8 cellular contexts compared by ENCODE assay signal in genomic region chr9:26947736-26948135, GRCh38. TPM values are rescaled to one million over a fixed set of nuclear protein-coding genes. Genes with fewer than 3 reads are reported as not detected.
DNase-seq lines count a peak whose midpoint lies in the region; ATAC-seq lines count a peak whose summit lies in the region.

No MANE protein-coding gene starts in this region.

- no peaks in the 10 kb centered on the region for H3K9me3 ChIP-seq in HUES48 (ENCODE audit: control insufficient read depth, insufficient read depth, low read length)
- H3K9me3 ChIP-seq in thymus (ENCODE audit: control insufficient read depth), result no peaks in the 10 kb centered on the region

- peak overlapping the region; percentile 99 for H3K56ac ChIP-seq in mesendoderm (ENCODE audit: low read length)

- H3K4me3 ChIP-seq in ACC112 (ENCODE audit: low read depth, low read length), result peak overlapping the region; percentile 86
- H3K4me3 ChIP-seq in HUES48 (ENCODE audit: low read depth, low read length), result peak overlapping the region; percentile 98
- peak overlapping the region; percentile 89 for H3K4me3 ChIP-seq in mesendoderm (ENCODE audit: low read length)
- peak overlapping the region; percentile 84 for H3K4me3 ChIP-seq in thymus (ENCODE audit: low read length)

- H4K8ac ChIP-seq in mesendoderm (ENCODE audit: low read depth, low read length), result no peak overlapping the region

- ATAC-seq in HG02610 (IDR thresholded peaks at IDR 0.05; ENCODE audit: unreplicated experiment), result no peak
- ATAC-seq in GM21786 (IDR thresholded peaks at IDR 0.05; ENCODE audit: unreplicated experiment), result no peak

- peak overlapping the region; percentile 99 for H3K9ac ChIP-seq in HUES48 (ENCODE audit: low read depth, low read length)
- peak overlapping the region; percentile 98 for H3K9ac ChIP-seq in mesendoderm (ENCODE audit: low read length)

- H3K4ac ChIP-seq in mesendoderm (ENCODE audit: low read depth, low read length), result no peak overlapping the region

- no peak overlapping the region for H2BK15ac ChIP-seq in mesendoderm (replicated peaks; ENCODE audit: low read depth)

- H4K5ac ChIP-seq in mesendoderm (ENCODE audit: low read length), result no peak overlapping the region

- in situ Hi-C loops in ACHN (cut with HindIII; ENCODE audit: low pct_ligation_motif_present, low pct_unique_long_range_greater_than_20kb, low sequenced_read_pairs), result no loop called here

- WGBS in mesendoderm (ENCODE audit: extremely low coverage, insufficient coverage, low lambda C conversion rate), result 100% methylated on average over 1 of the region's 9 CpGs
- 2% methylated on average over 9 of the region's 9 CpGs for WGBS in thymus

- H3K79me1 ChIP-seq in mesendoderm (ENCODE audit: low read length), result no peaks in the 10 kb centered on the region

- H3K27ac ChIP-seq in ACC112 (ENCODE audit: low read depth, low read length) (peak overlapping the region; percentile 94), HUES48 (ENCODE audit: low read depth, low read length) (peak overlapping the region; percentile 99), angular gyrus (ENCODE audit: low read depth, low read length) (peak overlapping the region; percentile 99), mesendoderm (ENCODE audit: low read depth, low read length) (peak overlapping the region; percentile 98), thymus (ENCODE audit: low read depth) (no peak overlapping the region)

- H3K23ac ChIP-seq in mesendoderm (ENCODE audit: low read length), result no peak overlapping the region

- peaks cover 40% of the 10 kb centered on the region for H3K79me2 ChIP-seq in ACC112 (ENCODE audit: control insufficient read depth, insufficient read depth, low read length, unreplicated experiment)
- H3K79me2 ChIP-seq in mesendoderm (ENCODE audit: control insufficient read depth, insufficient read depth, low read length), result peaks cover 38% of the 10 kb centered on the region

- H3K18ac ChIP-seq in mesendoderm (ENCODE audit: low read length), result no peak overlapping the region

- H3K27me3 ChIP-seq in ACC112 (ENCODE audit: insufficient read depth, low read length) (no peaks in the 10 kb centered on the region), HUES48 (ENCODE audit: control insufficient read depth, insufficient read depth, low read length) (no peaks in the 10 kb centered on the region), mesendoderm (ENCODE audit: insufficient read depth, low read length, poor library complexity) (no peaks in the 10 kb centered on the region), thymus (ENCODE audit: control insufficient read depth, insufficient read depth) (no peaks in the 10 kb centered on the region)

- no peak overlapping the region for H2BK120ac ChIP-seq in mesendoderm (ENCODE audit: low read depth, low read length)

- DNase-seq in mesendoderm (peak; percentile 55), ACHN (no peak)

- H3K36me3 ChIP-seq in ACC112 (ENCODE audit: insufficient read depth, low read length), result peaks cover 4% of the 10 kb centered on the region; the same call in 1 of the 2 replicates
- peaks cover 8% of the 10 kb centered on the region; the same call in 1 of the 2 replicates for H3K36me3 ChIP-seq in HUES48 (ENCODE audit: control insufficient read depth, insufficient read depth, low read length)
- H3K36me3 ChIP-seq in mesendoderm (ENCODE audit: control insufficient read depth, insufficient read depth, low read length), result no peaks in the 10 kb centered on the region
- peaks cover 6% of the 10 kb centered on the region for H3K36me3 ChIP-seq in thymus (ENCODE audit: control insufficient read depth, insufficient read depth)

- no peak overlapping the region for H2BK5ac ChIP-seq in mesendoderm (ENCODE audit: low read length)

- H2AFZ ChIP-seq in ACC112 (ENCODE audit: low read length, unreplicated experiment), result peak overlapping the region; percentile 33

- H3K4me1 ChIP-seq in ACC112 (ENCODE audit: control insufficient read depth, insufficient read depth, low read length, unreplicated experiment) (peaks cover 20% of the 10 kb centered on the region), HUES48 (ENCODE audit: control insufficient read depth, insufficient read depth, low read length) (0 out of 2 replicates have a peak, but pooled peaks cover 11% of the 10 kb centered on the region), mesendoderm (ENCODE audit: control insufficient read depth, low read depth, low read length) (peaks cover 2% of the 10 kb centered on the region), thymus (ENCODE audit: control insufficient read depth, insufficient read depth, low read length) (peaks cover 11% of the 10 kb centered on the region)

- H3K4me2 ChIP-seq in mesendoderm (ENCODE audit: low read length), result peak overlapping the region; percentile 16

- no peak overlapping the region for H2AK5ac ChIP-seq in mesendoderm (ENCODE audit: low read length)

RNA-seq across cellular contexts. Expression of gene PLAA, which starts 0.7 kb away (rescaled TPM):
- polyA plus RNA-seq in mesendoderm (2013, experiment 1 of 2), result 41.1 TPM
- 41.7 TPM for polyA plus RNA-seq in mesendoderm (2013, experiment 2 of 2)
- 14.0 TPM for polyA plus RNA-seq in thymus

RNA-seq across cellular contexts. Expression of gene IFT74, which starts 8.5 kb away (rescaled TPM):
- polyA plus RNA-seq in mesendoderm (2013, experiment 1 of 2), result 10.4 TPM
- polyA plus RNA-seq in mesendoderm (2013, experiment 2 of 2), result 10.4 TPM
- polyA plus RNA-seq in thymus, result 16.3 TPM

RNA-seq across cellular contexts. Expression of gene CAAP1, which starts 55.1 kb away (rescaled TPM):
- 24.0 TPM for polyA plus RNA-seq in mesendoderm (2013, experiment 1 of 2)
- 23.7 TPM for polyA plus RNA-seq in mesendoderm (2013, experiment 2 of 2)
- 21.2 TPM for polyA plus RNA-seq in thymus

RNA-seq across cellular contexts. Expression of gene LRRC19, which starts 57.7 kb away (rescaled TPM):
- not detected for polyA plus RNA-seq in mesendoderm (2013, experiment 1 of 2)
- polyA plus RNA-seq in mesendoderm (2013, experiment 2 of 2), result not detected
- under 0.01 TPM for polyA plus RNA-seq in thymus
